15 cellular contexts compared by ENCODE assay signal in genomic region chr13:33260168-33261098, GRCh38. TPM values are rescaled to one million over a fixed set of nuclear protein-coding genes. Genes with fewer than 3 reads are reported as not detected.
DNase-seq lines count a peak whose midpoint lies in the region; ATAC-seq and TF ChIP-seq lines count a peak whose summit lies in the region.
"Had no signal": no experiment of that assay in that cellular context is flagged by ENCODE, and none has a peak within 500 bp of the region (broad histone marks: within the 10 kb centered on the region; RNA-seq: fewer than 3 reads in every experiment).

No MANE protein-coding gene starts in this region.

- peak overlapping the region; percentile 98 for H2BK5ac ChIP-seq in IMR-90 (ENCODE audit: low read depth, low read length, poor library complexity, severe bottlenecking)

- H2BK20ac ChIP-seq in IMR-90 (ENCODE audit: low read depth, low read length): 0 out of 2 replicates have a peak overlapping the region, but pooled peaks have one; percentile 0

- H3K27ac Mint-ChIP-seq in immature natural killer cell: no peak overlapping the region
- H3K27ac Mint-ChIP-seq: activated naive CD4-positive, alpha-beta T cell treated with anti-CD3 and anti-CD28 coated beads, Interleukin-2, amount 50 U/mL, for 72 hours; stimulated activated effector memory CD8-positive, alpha-beta T cell treated with anti-CD3 and anti-CD28 coated beads, Interleukin-12 subunit alpha, Interleukin-12 subunit beta, amount 100 ng/mL, for 72 hours had no signal

- in situ Hi-C loops in IMR-90 (cut with MboI; ENCODE audit: low sequenced_read_pairs): no loop called here

- intact Hi-C loops in IMR-90 (cut with micrococcal nuclease): no loop called here

- H3K18ac ChIP-seq in IMR-90 (ENCODE audit: low read depth, low read length): peak overlapping the region; percentile 67

- no peaks in the 10 kb centered on the region for H3K4me1 Mint-ChIP-seq in immature natural killer cell
- H3K4me1 Mint-ChIP-seq: stimulated activated effector memory CD8-positive, alpha-beta T cell treated with anti-CD3 and anti-CD28 coated beads, Interleukin-12 subunit alpha, Interleukin-12 subunit beta, amount 100 ng/mL, for 72 hours had no signal

- H2AK9ac ChIP-seq in IMR-90 (replicated peaks; ENCODE audit: low read depth, low read length, poor library complexity): no peak overlapping the region

- no peak for TF ChIP-seq POLR2A in IMR-90 (IDR thresholded peaks at IDR 0.05; ENCODE audit: low read depth, low read length)

- H3K14ac ChIP-seq in IMR-90 (replicated peaks; ENCODE audit: low read depth, low read length): 0 out of 2 replicates have a peak overlapping the region, but pooled peaks have one; percentile 1

- no peak overlapping the region for H2AFZ ChIP-seq in IMR-90 (replicated peaks; ENCODE audit: low read length, poor library complexity)

- 0 out of 3 replicates have a peak overlapping the region, but pooled peaks have one; percentile 5 for H2BK15ac ChIP-seq in IMR-90 (ENCODE audit: low read depth, low read length)

- H4K20me1 ChIP-seq in IMR-90 (ENCODE audit: insufficient read depth, low read length): peaks cover 37% of the 10 kb centered on the region

- no peak overlapping the region for H3K56ac ChIP-seq in IMR-90 (ENCODE audit: extremely low read depth, insufficient read depth, low read length)

- H3K27me3 Mint-ChIP-seq in immature natural killer cell (ENCODE audit: low read depth in 3 of 3): no peaks in the 10 kb centered on the region

- H3K9me3 Mint-ChIP-seq in immature natural killer cell: no peaks in the 10 kb centered on the region
- H3K9me3 Mint-ChIP-seq: activated naive CD4-positive, alpha-beta T cell treated with anti-CD3 and anti-CD28 coated beads, Interleukin-2, amount 50 U/mL, for 72 hours; stimulated activated effector memory CD8-positive, alpha-beta T cell treated with anti-CD3 and anti-CD28 coated beads, Interleukin-12 subunit alpha, Interleukin-12 subunit beta, amount 100 ng/mL, for 72 hours had no signal

- peak overlapping the region; percentile 31 for H4K5ac ChIP-seq in IMR-90 (ENCODE audit: low read depth, low read length)

- no peak overlapping the region for H3K23ac ChIP-seq in IMR-90 (ENCODE audit: low read depth, low read length)

- H3K9me3 ChIP-seq in IMR-90 (ENCODE audit: control insufficient read depth, insufficient read depth, low read length): no peaks in the 10 kb centered on the region
- H3K9me3 ChIP-seq: HAP-1 had no signal

- no CpG with 5 or more reads among the region's 10 CpGs for WGBS in IMR-90 (ENCODE audit: extremely low coverage in 2 of 2, insufficient read length in 1 of 2), 2 experiments

- H3K27me3 ChIP-seq in IMR-90 (ENCODE audit: control insufficient read depth, insufficient read depth, low read length): no peaks in the 10 kb centered on the region

- peaks cover 30% of the 10 kb centered on the region for H3K9me1 ChIP-seq in IMR-90 (ENCODE audit: insufficient read depth, low read length)

- TF ChIP-seq CTCF in IMR-90 (conservative IDR thresholded peaks at IDR 0.05; ENCODE audit: low read depth, low read length): no peak

- POLR2A ChIA-PET in IMR-90 (lab: Charles Lee; ENCODE audit: unreplicated experiment): no interaction called here

- H4K91ac ChIP-seq in IMR-90 (ENCODE audit: insufficient read depth, low read depth, low read length): peak overlapping the region; percentile 41

- no peak for TF ChIP-seq RAD21 in IMR-90 (IDR thresholded peaks at IDR 0.05; ENCODE audit: low read length)

- H3K9ac ChIP-seq in IMR-90 (ENCODE audit: low read depth, low read length): no peak overlapping the region

- ATAC-seq in IMR-90 (ENCODE audit: low read depth) (no peak), HG02840 (IDR thresholded peaks at IDR 0.05; ENCODE audit: low FRiP score, unreplicated experiment) (no peak)
- ATAC-seq: activated naive CD4-positive, alpha-beta T cell treated with anti-CD3 and anti-CD28 coated beads, Interleukin-2, amount 50 U/mL, for 72 hours; stimulated activated effector memory CD8-positive, alpha-beta T cell treated with anti-CD3 and anti-CD28 coated beads, Interleukin-12 subunit alpha, Interleukin-12 subunit beta, amount 100 ng/mL, for 72 hours had no signal

- peak overlapping the region; percentile 27 for H2AK5ac ChIP-seq in IMR-90 (ENCODE audit: low read depth, low read length)

- CTCF ChIA-PET in IMR-90 (lab: Yijun Ruan, JAX): interaction anchor here (0.7 kb wide), 1 partner anchor 161 kb away, joined by 13 read pairs; no protein-coding TSS in a partner anchor

- H4K8ac ChIP-seq in IMR-90 (ENCODE audit: low read depth in 2 of 2, low read length in 2 of 2): peak overlapping the region; percentile 6 to 43; a peak in 2 of 4 replicates

- H3K4me3 ChIP-seq in IMR-90 (ENCODE audit: insufficient read depth, low read depth, low read length): no peak overlapping the region
- H3K4me3 ChIP-seq: HAP-1, SK-N-MC had no signal

- peaks cover 10% of the 10 kb centered on the region for H3K36me3 ChIP-seq in IMR-90 (ENCODE audit: control insufficient read depth, insufficient read depth, low read length)
- H3K36me3 ChIP-seq: HAP-1 had no signal

- H3K79me1 ChIP-seq in IMR-90 (ENCODE audit: low read depth in 1 of 2, low read length in 2 of 2): peaks cover 26 to 90% of the 10 kb centered on the region in 2 experiments

- peak overlapping the region; percentile 2; the same call in 1 of the 2 replicates for H2BK120ac ChIP-seq in IMR-90 (ENCODE audit: low read depth, low read length)

- dilution Hi-C loops in IMR-90 (cut with HindIII; ENCODE audit: low sequenced_read_pairs, unreplicated experiment): no loop called here

- peak overlapping the region; percentile 40 for H3K27ac ChIP-seq in IMR-90 (ENCODE audit: insufficient read depth, low read length)
- H3K27ac ChIP-seq: SK-N-MC had no signal

- peak overlapping the region; percentile 31; the same call in 1 of the 2 replicates for H3K4me2 ChIP-seq in IMR-90 (ENCODE audit: low read depth, low read length)

- H3K4me3 Mint-ChIP-seq in immature natural killer cell: no peak overlapping the region
- H3K4me3 Mint-ChIP-seq: stimulated activated effector memory CD8-positive, alpha-beta T cell treated with anti-CD3 and anti-CD28 coated beads, Interleukin-12 subunit alpha, Interleukin-12 subunit beta, amount 100 ng/mL, for 72 hours had no signal

- H3K4me1 ChIP-seq in IMR-90 (ENCODE audit: control insufficient read depth, insufficient read depth, low read length): peaks cover 48% of the 10 kb centered on the region

- peak overlapping the region; percentile 6; the same call in 1 of the 2 replicates for H3K4ac ChIP-seq in IMR-90 (ENCODE audit: low read depth, low read length)

- peak; percentile 70 for DNase-seq in IMR-90
- peak; percentile 25 for DNase-seq in SW480 (ENCODE audit: low spot score)
- DNase-seq in iris pigment epithelial cell (ENCODE audit: low read depth): peak; percentile 83
- DNase-seq in smooth muscle cell of the brain vasculature (ENCODE audit: low read depth, low spot score): peak; percentile 51
- no peak for DNase-seq in mesenteric fat pad (ENCODE audit: low spot score)
- no peak for DNase-seq in NCI-H2107 treated with DMSO at 0.1 percent for 48 hours (lab: John Stamatoyannopoulos, UW; ENCODE audit: unreplicated experiment)
- DNase-seq in immature natural killer cell: no peak
- DNase-seq: activated CD4-positive, alpha-beta T cell treated with anti-CD3 and anti-CD28 coated beads for 48 hours; NCI-H1436; stimulated activated CD4-positive, alpha-beta T cell treated with anti-CD3 and anti-CD28 coated beads, Interleukin-12 subunit alpha, Interleukin-12 subunit beta, amount 100 ng/mL, for 4 hours had no signal

- no TSS peak for BruUV-seq in IMR-90 (replicated peaks; lab: Mats Ljungman, UMichigan)

- H3K36me3 Mint-ChIP-seq in immature natural killer cell: no peaks in the 10 kb centered on the region
- H3K36me3 Mint-ChIP-seq: activated naive CD4-positive, alpha-beta T cell treated with anti-CD3 and anti-CD28 coated beads, Interleukin-2, amount 50 U/mL, for 72 hours; stimulated activated effector memory CD8-positive, alpha-beta T cell treated with anti-CD3 and anti-CD28 coated beads, Interleukin-12 subunit alpha, Interleukin-12 subunit beta, amount 100 ng/mL, for 72 hours had no signal

TF ChIP-seq in IMR-90, 13 proteins besides CTCF, POLR2A, EP300 and RAD21:
- no peak for TF ChIP-seq MAZ (IDR thresholded peaks at IDR 0.05; ENCODE audit: borderline replicate concordance, low read depth, low read length)
- TF ChIP-seq CEBPB (IDR thresholded peaks at IDR 0.05; ENCODE audit: low read depth, low read length): peak; percentile 80
TF ChIP-seq in IMR-90: peak in this region for 1.

RNA-seq across cellular contexts. Expression of gene STARD13, which starts 25.1 kb away (rescaled TPM):
- total RNA-seq in IMR-90 (2012; rRNA removed): 46.6 and 46.9 TPM in 2 replicates
- polyA plus RNA-seq in IMR-90 (2012; rRNA removed): 23.6 and 27.0 TPM in 2 replicates
- polyA plus RNA-seq in IMR-90 (2012; cell fraction: cytosol; rRNA removed): 11.8 and 14.7 TPM in 2 replicates
- polyA plus RNA-seq in IMR-90 (2012; cell fraction: nucleus; rRNA removed; ENCODE audit: low replicate concordance): 43.0 and 67.3 TPM in 2 replicates
- 59.2 TPM for total RNA-seq in mesenteric fat pad
- polyA plus RNA-seq in immature natural killer cell: not detected

Comparison
In these comparisons a context has a peak if more than half of its experiments do, and no peak if none do; other contexts are left out.
1. DNase-seq: peak in IMR-90 (single experiment), SW480 (single experiment), iris pigment epithelial cell (single experiment) and smooth muscle cell of the brain vasculature (single experiment); none in mesenteric fat pad (single experiment), NCI-H2107 treated with DMSO at 0.1 percent for 48 hours (single experiment) and immature natural killer cell (0 of 3).